1 cellular context compared by ENCODE assay signal in the genomic region with DNA sequence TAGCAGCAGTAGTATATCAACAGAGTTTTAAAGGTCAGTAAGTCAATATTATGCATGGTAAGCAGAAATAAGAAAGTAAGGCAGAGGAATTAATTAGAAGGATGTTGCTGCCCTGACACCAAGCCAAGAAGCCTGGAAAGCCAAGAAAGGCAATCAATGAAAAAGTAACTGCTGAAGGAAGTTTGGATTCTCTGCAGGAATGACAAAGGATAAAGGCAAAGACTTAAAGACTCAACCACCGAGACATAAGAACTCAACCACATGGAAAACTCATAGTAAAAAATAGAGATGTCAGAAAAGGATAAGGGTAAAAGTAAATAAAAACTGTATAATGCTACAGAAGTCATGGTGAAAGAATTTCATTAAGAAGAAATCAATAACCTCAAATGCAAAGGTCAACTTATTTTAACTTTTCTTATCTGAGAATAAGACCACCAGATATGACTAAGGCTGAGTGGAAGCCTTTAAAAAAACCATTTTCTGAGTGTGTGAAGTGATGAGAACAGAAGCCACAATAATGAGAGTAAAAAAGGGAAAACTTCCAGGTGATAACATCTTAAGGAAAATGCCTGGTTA.
TF ChIP-seq lines count a peak whose summit lies in the region.

No MANE protein-coding gene starts in this region.

TF ChIP-seq in K562, 482 proteins besides CTCF, POLR2A, EP300 and RAD21:
- no peak for TF ChIP-seq PKNOX1 (IDR thresholded peaks at IDR 0.05)
- TF ChIP-seq RBFOX2 (IDR thresholded peaks at IDR 0.05; ENCODE audit: low read depth, low read length), result no peak
- peak; percentile 84 for TF ChIP-seq ZNF316 (IDR thresholded peaks at IDR 0.05)
- TF ChIP-seq, protein P1, sequence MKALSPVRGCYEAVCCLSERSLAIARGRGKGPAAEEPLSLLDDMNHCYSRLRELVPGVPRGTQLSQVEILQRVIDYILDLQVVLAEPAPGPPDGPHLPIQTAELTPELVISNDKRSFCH (CRISPR knock-in tag; IDR thresholded peaks at IDR 0.05), result no peak
- TF ChIP-seq, protein P1 (tag; IDR thresholded peaks at IDR 0.05), result no peak
- TF ChIP-seq C11orf30 (IDR thresholded peaks at IDR 0.05; ENCODE audit: low read depth), result peak; percentile 70
- peak; percentile 42 for TF ChIP-seq MAFG (tag; conservative IDR thresholded peaks at IDR 0.05)
- peak; percentile 47; the same call in 1 of the 2 replicates for TF ChIP-seq MAFF (IDR thresholded peaks at IDR 0.05; ENCODE audit: low read length)
